ENCODE assay signal across 1 cellular context in genomic region chr6:130602151-130602770, GRCh38.
TF ChIP-seq lines count a peak whose summit lies in the region.

No MANE protein-coding gene starts in this region.

TF ChIP-seq in HEK293, 187 proteins besides CTCF, POLR2A, EP300 and RAD21 (continued from another document and continues in another):
- no peak; the same call in 1 of the 2 replicates for TF ChIP-seq HIC1 (tag by site-specific recombination; IDR thresholded peaks at IDR 0.05)
- no peak for TF ChIP-seq ZBTB21 (tag by site-specific recombination; IDR thresholded peaks at IDR 0.05)
- no peak for TF ChIP-seq ZFP3 (tag by site-specific recombination; IDR thresholded peaks at IDR 0.05; ENCODE audit: low read depth)
- TF ChIP-seq ZNF473 (tag by site-specific recombination; IDR thresholded peaks at IDR 0.05): no peak
- TF ChIP-seq BCL11A (tag by site-specific recombination; IDR thresholded peaks at IDR 0.05; ENCODE audit: low read depth): 0 out of 2 replicates have a peak, but pooled peaks have one; percentile 32
- TF ChIP-seq ZNF148 (tag by site-specific recombination; IDR thresholded peaks at IDR 0.05; ENCODE audit: borderline replicate concordance): no peak
- TF ChIP-seq ZIC2 (tag by site-specific recombination; IDR thresholded peaks at IDR 0.05): no peak
- no peak for TF ChIP-seq OVOL3 (tag by site-specific recombination; IDR thresholded peaks at IDR 0.05)
- no peak for TF ChIP-seq ZNF19 (tag by site-specific recombination; IDR thresholded peaks at IDR 0.05; ENCODE audit: low read depth)
- TF ChIP-seq ZNF645 (tag by site-specific recombination; IDR thresholded peaks at IDR 0.05): no peak
- no peak for TF ChIP-seq ZNF324 (tag by site-specific recombination; IDR thresholded peaks at IDR 0.05)
- TF ChIP-seq ZSCAN23 (tag by site-specific recombination; IDR thresholded peaks at IDR 0.05): no peak
- no peak for TF ChIP-seq IKZF3 (tag by site-specific recombination; IDR thresholded peaks at IDR 0.05)
- TF ChIP-seq ZNF174 (tag by site-specific recombination; IDR thresholded peaks at IDR 0.05): no peak
- TF ChIP-seq ZNF560 (tag by site-specific recombination; IDR thresholded peaks at IDR 0.05; ENCODE audit: borderline replicate concordance): no peak
- TF ChIP-seq GLI2 (tag by site-specific recombination; IDR thresholded peaks at IDR 0.05; ENCODE audit: borderline replicate concordance, low read depth): no peak
- TF ChIP-seq SALL2 (tag by site-specific recombination; IDR thresholded peaks at IDR 0.05; ENCODE audit: borderline replicate concordance): no peak
- no peak for TF ChIP-seq ZNF223 (tag by site-specific recombination; IDR thresholded peaks at IDR 0.05)
- no peak for TF ChIP-seq ZNF670 (tag by site-specific recombination; IDR thresholded peaks at IDR 0.05; ENCODE audit: low read depth)
- no peak for TF ChIP-seq TCF7L2 (IDR thresholded peaks at IDR 0.05; ENCODE audit: borderline replicate concordance, low read depth, low read length)
- 0 out of 2 replicates have a peak, but pooled peaks have one; percentile 35 for TF ChIP-seq GLIS1 (tag by site-specific recombination; IDR thresholded peaks at IDR 0.05)
- peak; percentile 56 for TF ChIP-seq SP7 (tag by site-specific recombination; IDR thresholded peaks at IDR 0.05)
- TF ChIP-seq ZNF146 (tag by site-specific recombination; IDR thresholded peaks at IDR 0.05): no peak
- TF ChIP-seq ZNF112 (tag by site-specific recombination; IDR thresholded peaks at IDR 0.05): no peak
- no peak for TF ChIP-seq ZSCAN5A (tag by site-specific recombination; IDR thresholded peaks at IDR 0.05)
- no peak for TF ChIP-seq ZNF221 (tag by site-specific recombination; IDR thresholded peaks at IDR 0.05; ENCODE audit: borderline replicate concordance)
- TF ChIP-seq ZBTB17 (tag by site-specific recombination; IDR thresholded peaks at IDR 0.05): no peak
- TF ChIP-seq ZBTB10 (tag by site-specific recombination; IDR thresholded peaks at IDR 0.05): no peak
- TF ChIP-seq HOXD13 (CRISPR knock-in tag; IDR thresholded peaks at IDR 0.05; ENCODE audit: borderline replicate concordance): peak; percentile 89
- TF ChIP-seq ZNF10 (tag by site-specific recombination; IDR thresholded peaks at IDR 0.05): 0 out of 2 replicates have a peak, but pooled peaks have one; percentile 33
- no peak for TF ChIP-seq ZNF692 (tag by site-specific recombination; IDR thresholded peaks at IDR 0.05)
- TF ChIP-seq ATF2 (tag by site-specific recombination; IDR thresholded peaks at IDR 0.05; ENCODE audit: low read depth): no peak
- TF ChIP-seq ZNF311 (tag by site-specific recombination; IDR thresholded peaks at IDR 0.05; ENCODE audit: borderline replicate concordance): no peak
- TF ChIP-seq OSR2 (tag by site-specific recombination; IDR thresholded peaks at IDR 0.05): no peak
- no peak for TF ChIP-seq ZNF707 (tag by site-specific recombination; IDR thresholded peaks at IDR 0.05)
- TF ChIP-seq ZNF704 (tag by site-specific recombination; IDR thresholded peaks at IDR 0.05): no peak
- no peak for TF ChIP-seq BCL6B (tag by site-specific recombination; IDR thresholded peaks at IDR 0.05)
- no peak for TF ChIP-seq ZNF280D (tag by site-specific recombination; IDR thresholded peaks at IDR 0.05)
- TF ChIP-seq TRIM28 (IDR thresholded peaks at IDR 0.05; ENCODE audit: borderline replicate concordance, low read length): peak; percentile 77; the same call in 1 of the 2 replicates
